20 cellular contexts compared by ENCODE assay signal in genomic region chr9:135214706-135215105, GRCh38.
DNase-seq lines count a peak whose midpoint lies in the region; ATAC-seq, FAIRE-seq and TF ChIP-seq lines count a peak whose summit lies in the region.
"Had no signal": no experiment of that assay in that cellular context is flagged by ENCODE, and none has a peak within 500 bp of the region (broad histone marks: within the 10 kb centered on the region; RNA-seq: fewer than 3 reads in every experiment).

No MANE protein-coding gene starts in this region.

- H3K36me3 ChIP-seq in right atrium auricular region = no peaks in the 10 kb centered on the region
- H3K36me3 ChIP-seq in kidney (ENCODE audit: control insufficient read depth in 1 of 2, insufficient read depth in 2 of 2, low read length in 2 of 2) = no peaks in the 10 kb centered on the region
- no peaks in the 10 kb centered on the region for H3K36me3 ChIP-seq in spleen
- H3K36me3 ChIP-seq: Peyer's patch had no signal

- H3K9me3 Mint-ChIP-seq in WTC11 = peaks cover 16% of the 10 kb centered on the region

- CTCF ChIA-PET in WTC11 (lab: Charles Lee) = interaction anchor here (0.9 kb wide), 1 partner anchor 59 kb away, joined by 3 read pairs; no protein-coding TSS in a partner anchor

- no peak overlapping the region for H3K9ac ChIP-seq in kidney (ENCODE audit: low read length in 2 of 2)

- H3K27me3 ChIP-seq in right atrium auricular region (no peaks in the 10 kb centered on the region), spleen (replicated peaks in 1 of 7) (peaks cover 0 to 62% (median 16%) of the 10 kb centered on the region in 7 donors)
- H3K27me3 ChIP-seq: Peyer's patch had no signal

- no peak for FAIRE-seq in kidney (lab: Jason Lieb, UNC)
- FAIRE-seq: D721Med, GM19239, H54 had no signal

- H3K36me3 Mint-ChIP-seq in WTC11 = peaks cover 2% of the 10 kb centered on the region; the same call in 1 of the 2 replicates

- H3K4me3 ChIP-seq in right atrium auricular region = no peak overlapping the region
- H3K4me3 ChIP-seq in kidney (ENCODE audit: low read length in 2 of 2) = no peak overlapping the region
- no peak overlapping the region for H3K4me3 ChIP-seq in spleen
- H3K4me3 ChIP-seq: Peyer's patch had no signal

- H3K4me3 Mint-ChIP-seq in WTC11 = no peak overlapping the region

- 78 to 86% (median 83%) methylated on average over 9 to 11 of the region's 11 CpGs for WGBS in spleen, 5 donors

- no peak for TF ChIP-seq POLR2A in spleen (IDR thresholded peaks at IDR 0.05)

- ATAC-seq in WTC11 (no peak), GM18511 (IDR thresholded peaks at IDR 0.05; ENCODE audit: unreplicated experiment) (no peak), GM19455 (IDR thresholded peaks at IDR 0.05; ENCODE audit: unreplicated experiment) (no peak)

- no peak overlapping the region for H3K27ac Mint-ChIP-seq in WTC11

- H3K9me3 ChIP-seq in right atrium auricular region (no peaks in the 10 kb centered on the region), kidney (ENCODE audit: control insufficient read depth in 1 of 2, low read length in 2 of 2) (peaks cover 0 to 4% of the 10 kb centered on the region in 2 donors), spleen (peaks cover 2 to 25% (median 20%) of the 10 kb centered on the region in 8 donors)

- TF ChIP-seq CTCF in right atrium auricular region (IDR thresholded peaks at IDR 0.05) = no peak
- no peak for TF ChIP-seq CTCF in WTC11 (IDR thresholded peaks at IDR 0.05)
- no peak for TF ChIP-seq CTCF in kidney (IDR thresholded peaks at IDR 0.05; ENCODE audit: borderline replicate concordance, extremely low read depth, insufficient read depth)
- TF ChIP-seq CTCF in spleen (IDR thresholded peaks at IDR 0.05 in 8 of 11, conservative IDR thresholded peaks at IDR 0.05 in 3 of 11) = no peak

- peak; percentile 4 for DNase-seq in cardiac septum (ENCODE audit: low spot score)
- DNase-seq in right atrium auricular region (ENCODE audit: low spot score) = no peak
- peak; percentile 9 for DNase-seq in WTC11 (ENCODE audit: low spot score)
- DNase-seq in kidney = peak; percentile 43
- peak; percentile 60 for DNase-seq in spleen
- DNase-seq in NK-92 (lab: John Stamatoyannopoulos, UW; ENCODE audit: unreplicated experiment) = no peak
- DNase-seq: AML-193, DMS53, GDM1, Kasumi-1, NCI-H2081 treated with DMSO at 0.1 percent for 48 hours, NCI-H2171 treated with DMSO at 0.1 percent for 48 hours, NCI-H524 treated with DMSO at 0.1 percent for 48 hours, NCI-H82 had no signal

- H3K27ac ChIP-seq in right atrium auricular region (no peak overlapping the region), kidney (ENCODE audit: low read depth in 2 of 2, low read length in 2 of 2) (no peak overlapping the region), spleen (no peak overlapping the region)
- H3K27ac ChIP-seq: Peyer's patch had no signal

- H3K27me3 Mint-ChIP-seq in WTC11 (ENCODE audit: low read depth) = no peaks in the 10 kb centered on the region

- POLR2A ChIA-PET in WTC11 (lab: Charles Lee) = no interaction called here

- peaks cover 0 to 38% of the 10 kb centered on the region in 2 donors for H3K4me1 ChIP-seq in right atrium auricular region
- H3K4me1 ChIP-seq in kidney (ENCODE audit: control insufficient read depth in 1 of 2, insufficient read depth in 1 of 2, low read depth in 1 of 2, low read length in 2 of 2) = no peaks in the 10 kb centered on the region
- H3K4me1 ChIP-seq in spleen = peaks cover 0 to 5% (median 0%) of the 10 kb centered on the region in 6 donors
- H3K4me1 ChIP-seq: Peyer's patch had no signal

- intact Hi-C loops in cardiac septum (cut with DNase I) (no loop called here), kidney (cut with DNase I) (no loop called here), spleen (cut with DNase I; ENCODE audit: low total_unique reads) (no loop called here)

- H3K4me1 Mint-ChIP-seq in WTC11 = peaks cover 31% of the 10 kb centered on the region

TF ChIP-seq in WTC11, 78 proteins besides CTCF, POLR2A, EP300 and RAD21:
- no peak for TF ChIP-seq ZNF532 (CRISPR knock-in tag; IDR thresholded peaks at IDR 0.05; ENCODE audit: borderline replicate concordance)
- TF ChIP-seq ZNF232 (CRISPR knock-in tag; IDR thresholded peaks at IDR 0.05) = no peak
- no peak for TF ChIP-seq NFE2L1 (CRISPR knock-in tag; IDR thresholded peaks at IDR 0.05)
- TF ChIP-seq AR (CRISPR knock-in tag; IDR thresholded peaks at IDR 0.05) = no peak
- TF ChIP-seq CBFB (CRISPR knock-in tag; IDR thresholded peaks at IDR 0.05; ENCODE audit: low read depth) = no peak
- no peak for TF ChIP-seq ZNF396 (CRISPR knock-in tag; IDR thresholded peaks at IDR 0.05; ENCODE audit: borderline replicate concordance)
- no peak for TF ChIP-seq KAT7 (CRISPR knock-in tag; IDR thresholded peaks at IDR 0.05; ENCODE audit: borderline replicate concordance)
- TF ChIP-seq ZNF263 (CRISPR knock-in tag; IDR thresholded peaks at IDR 0.05; ENCODE audit: low read depth) = no peak
- TF ChIP-seq ESRRA (CRISPR knock-in tag; IDR thresholded peaks at IDR 0.05; ENCODE audit: borderline replicate concordance) = no peak
- no peak for TF ChIP-seq E2F5 (CRISPR knock-in tag; IDR thresholded peaks at IDR 0.05)
- TF ChIP-seq OVOL2 (CRISPR knock-in tag; IDR thresholded peaks at IDR 0.05; ENCODE audit: borderline replicate concordance) = no peak
- no peak for TF ChIP-seq JAZF1 (CRISPR knock-in tag; IDR thresholded peaks at IDR 0.05)

Comparison
In these comparisons a context has a peak if more than half of its experiments do, and no peak if none do; other contexts are left out.
1. DNase-seq: peak in cardiac septum (single experiment), WTC11 (single experiment), kidney (single experiment) and spleen (single experiment); none in right atrium auricular region (single experiment) and NK-92 (single experiment).